Comparison of ENCODE assay signal across 24 cellular contexts in genomic region chr19:17655751-17656480, GRCh38. TPM values are rescaled to one million over a fixed set of nuclear protein-coding genes. Genes with fewer than 3 reads are reported as not detected.
"Had no signal": no experiment of that assay in that cellular context is flagged by ENCODE, and none has a peak within 500 bp of the region (broad histone marks: within the 10 kb centered on the region; RNA-seq: fewer than 3 reads in every experiment).

No MANE protein-coding gene starts in this region.

- H3K9me3 Mint-ChIP-seq: activated B cell treated with CpG ODN at 0.5 μM for 24 hours; activated CD8-positive, alpha-beta T cell treated with anti-CD3 and anti-CD28 coated beads for 36 hours; naive thymus-derived CD8-positive, alpha-beta T cell; T-helper 1 cell treated with Interleukin-12 subunit alpha and Interleukin-12 subunit beta and Interleukin-4 antibody, amounts not matched to agents 30 μg/mL and 1 μg/mL, for 36 hours had no signal

- DNase-seq: activated B cell treated with CpG ODN at 0.5 μM for 24 hours; activated CD4-positive, alpha-beta T cell treated with anti-CD3 and anti-CD28 coated beads, Interleukin-2, amount 50 U/mL, for 1 hour; activated effector memory CD4-positive, alpha-beta T cell treated with Interleukin-2 at 50 U/mL for 16 hours; activated naive CD4-positive, alpha-beta T cell treated with Interleukin-2 at 50 U/mL for 16 hours; anterior cingulate cortex; effector CD8-positive, alpha-beta T cell; gastrocnemius medialis; glutamatergic neuron; islet precursor cell; naive thymus-derived CD8-positive, alpha-beta T cell; right cardiac atrium; T1000; testis had no signal

- H3K36me3 ChIP-seq: colonic mucosa, gastrocnemius medialis, transverse colon had no signal

- H3K4me3 ChIP-seq: colonic mucosa, gastrocnemius medialis, hepatocyte, testis, transverse colon had no signal

- H3K27ac ChIP-seq: colonic mucosa, gastrocnemius medialis, hepatocyte, testis, transverse colon had no signal

- FAIRE-seq: bronchial epithelial cell, endometrium had no signal

- H3K4me1 ChIP-seq: colonic mucosa, gastrocnemius medialis, transverse colon had no signal

- H3K27me3 Mint-ChIP-seq: activated naive CD8-positive, alpha-beta T cell had no signal

- ATAC-seq: gastrocnemius medialis; naive thymus-derived CD8-positive, alpha-beta T cell; right cardiac atrium; stimulated activated naive CD8-positive, alpha-beta T cell treated with anti-CD3 and anti-CD28 coated beads, Interleukin-15, Interleukin-2, amounts not matched to agents 100 U/mL and 50 U/mL, for 24 hours had no signal

- H3K27ac Mint-ChIP-seq: activated B cell treated with CpG ODN at 0.5 μM for 24 hours; activated CD8-positive, alpha-beta T cell treated with anti-CD3 and anti-CD28 coated beads for 36 hours; activated naive CD8-positive, alpha-beta T cell; T-helper 1 cell treated with Interleukin-12 subunit alpha and Interleukin-12 subunit beta and Interleukin-4 antibody, amounts not matched to agents 30 μg/mL and 1 μg/mL, for 36 hours had no signal

- H3K36me3 Mint-ChIP-seq: activated naive CD8-positive, alpha-beta T cell; naive thymus-derived CD8-positive, alpha-beta T cell had no signal

- H3K4me3 Mint-ChIP-seq: activated B cell treated with CpG ODN at 0.5 μM for 24 hours; activated CD8-positive, alpha-beta T cell treated with anti-CD3 and anti-CD28 coated beads for 36 hours; activated naive CD8-positive, alpha-beta T cell; naive thymus-derived CD8-positive, alpha-beta T cell; neural crest cell; T-helper 1 cell treated with Interleukin-12 subunit alpha and Interleukin-12 subunit beta and Interleukin-4 antibody, amounts not matched to agents 30 μg/mL and 1 μg/mL, for 36 hours had no signal

- H3K4me1 Mint-ChIP-seq: activated B cell treated with CpG ODN at 0.5 μM for 24 hours; naive thymus-derived CD8-positive, alpha-beta T cell; neural crest cell had no signal

- H3K9me3 ChIP-seq: colonic mucosa, gastrocnemius medialis, testis, transverse colon had no signal

RNA-seq across cellular contexts. Expression of gene UNC13A, which starts 32.2 kb away (rescaled TPM):
- total RNA-seq: activated CD8-positive, alpha-beta T cell treated with anti-CD3 and anti-CD28 coated beads for 36 hours; gastrocnemius medialis; lower leg skin had no signal
- polyA plus RNA-seq: hepatocyte had no signal
